ENCODE assay signal across 25 cellular contexts in the genomic region with DNA sequence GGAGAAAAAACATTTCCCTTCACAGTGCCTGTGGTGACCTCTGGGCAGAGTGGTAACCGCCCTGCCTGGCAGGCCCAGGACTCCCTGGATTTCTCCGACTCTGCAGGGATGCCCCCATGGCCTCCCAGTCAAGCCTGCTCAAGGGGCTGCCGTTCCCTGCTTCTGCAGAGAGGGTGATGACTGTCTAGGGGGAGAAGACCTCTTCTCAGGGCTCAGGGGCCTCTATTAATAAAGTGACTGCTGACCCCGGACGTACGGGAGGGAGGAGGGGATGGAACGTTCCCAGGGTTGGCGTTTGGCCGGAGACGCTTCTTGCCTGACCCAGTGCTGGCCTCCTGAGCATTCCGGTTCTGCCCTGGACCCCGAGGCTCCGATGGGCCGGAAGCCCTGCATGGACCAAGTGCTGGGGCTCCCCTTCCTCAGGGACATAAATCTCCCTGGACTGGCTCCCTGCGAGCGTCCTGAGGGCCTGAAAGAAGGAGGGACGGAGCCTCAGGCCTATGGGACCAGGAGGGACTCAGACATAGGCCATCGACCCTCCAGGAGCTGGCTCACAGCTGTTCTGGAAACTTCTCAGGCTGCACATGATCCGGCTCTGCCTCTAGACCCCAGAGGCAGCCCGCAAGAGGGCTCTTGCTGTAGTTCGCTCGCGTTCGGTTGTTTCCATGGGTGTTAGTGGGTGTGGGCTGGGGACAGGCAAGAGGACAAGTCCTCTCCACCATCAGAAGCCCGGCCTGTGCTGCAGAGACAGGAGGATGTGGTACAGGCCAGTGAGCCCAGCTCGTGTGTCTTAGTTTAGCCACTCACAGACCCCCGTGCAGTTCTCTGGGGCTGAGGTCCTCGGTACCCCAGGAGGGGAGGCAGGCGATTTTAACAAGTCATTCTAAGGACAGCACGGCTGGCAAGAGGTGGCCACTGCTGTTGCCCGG. TPM values are rescaled to one million over a fixed set of nuclear protein-coding genes. Genes with fewer than 3 reads are reported as not detected.
DNase-seq lines count a peak whose midpoint lies in the region; ATAC-seq and TF ChIP-seq lines count a peak whose summit lies in the region.
"Had no signal": no experiment of that assay in that cellular context is flagged by ENCODE, and none has a peak within 500 bp of the region (broad histone marks: within the 10 kb centered on the region; RNA-seq: fewer than 3 reads in every experiment).

No MANE protein-coding gene starts in this region.

- H3K4me1 ChIP-seq in left ventricle myocardium inferior (peaks cover 40% of the 10 kb centered on the region), osteoblast (ENCODE audit: insufficient read depth, low read length) (peaks cover 10% of the 10 kb centered on the region), upper lobe of left lung (peaks cover 23 to 37% (median 31%) of the 10 kb centered on the region in 4 donors)

- H3K27ac ChIP-seq in left ventricle myocardium inferior (replicated peaks), result no peak overlapping the region
- no peak overlapping the region for H3K27ac ChIP-seq in osteoblast (ENCODE audit: low read depth, low read length)
- peak overlapping the region in 3 of 4 donors; percentile 15 to 74 (median 69) for H3K27ac ChIP-seq in upper lobe of left lung
- H3K27ac ChIP-seq: 22Rv1 had no signal

- H4K20me1 ChIP-seq in osteoblast (ENCODE audit: insufficient read depth, low read length), result no peaks in the 10 kb centered on the region

- no peak for TF ChIP-seq EP300 in upper lobe of left lung (IDR thresholded peaks at IDR 0.05)

- no peaks in the 10 kb centered on the region for H3K9me3 Mint-ChIP-seq in activated CD4-positive, alpha-beta T cell treated with anti-CD3 and anti-CD28 coated beads, Interleukin-2, amount 10 ng/mL, durations not matched to agents 7 days and 5 days
- peaks cover 2% of the 10 kb centered on the region for H3K9me3 Mint-ChIP-seq in activated CD4-positive, alpha-beta T cell treated with anti-CD3 and anti-CD28 coated beads for 36 hours (ENCODE audit: low read depth)

- H3K4me2 ChIP-seq in osteoblast (ENCODE audit: insufficient read depth, low read length), result no peak overlapping the region

- no peaks in the 10 kb centered on the region for H3K36me3 Mint-ChIP-seq in activated CD4-positive, alpha-beta T cell treated with anti-CD3 and anti-CD28 coated beads, Interleukin-2, amount 10 ng/mL, durations not matched to agents 7 days and 5 days (ENCODE audit: low read depth)
- H3K36me3 Mint-ChIP-seq in activated CD4-positive, alpha-beta T cell treated with anti-CD3 and anti-CD28 coated beads for 36 hours (ENCODE audit: low read depth), result no peaks in the 10 kb centered on the region
- H3K36me3 Mint-ChIP-seq: activated naive CD8-positive, alpha-beta T cell; naive B cell had no signal

- H3K4me3 ChIP-seq in left ventricle myocardium inferior (no peak overlapping the region), osteoblast (ENCODE audit: insufficient read depth, low read length) (no peak overlapping the region), upper lobe of left lung (no peak overlapping the region)
- H3K4me3 ChIP-seq: suprapubic skin had no signal

- no peak overlapping the region for H3K4me3 Mint-ChIP-seq in activated CD4-positive, alpha-beta T cell treated with anti-CD3 and anti-CD28 coated beads, Interleukin-2, amount 10 ng/mL, durations not matched to agents 7 days and 5 days
- no peak overlapping the region for H3K4me3 Mint-ChIP-seq in activated CD4-positive, alpha-beta T cell treated with anti-CD3 and anti-CD28 coated beads for 36 hours
- H3K4me3 Mint-ChIP-seq: activated naive CD8-positive, alpha-beta T cell had no signal

- WGBS in upper lobe of left lung, 2 donors, result 82% methylated on average over 11 to 31 of the region's 31 CpGs

- POLR2A ChIA-PET in activated CD4-positive, alpha-beta T cell treated with anti-CD3 and anti-CD28 coated beads, Interleukin-2, amount 10 ng/mL, durations not matched to agents 7 days and 5 days (lab: Charles Lee), result no interaction called here
- POLR2A ChIA-PET in activated CD4-positive, alpha-beta T cell treated with anti-CD3 and anti-CD28 coated beads for 36 hours (lab: Charles Lee), result no interaction called here

- H3K36me3 ChIP-seq in left ventricle myocardium inferior (no peaks in the 10 kb centered on the region), osteoblast (ENCODE audit: insufficient read depth, low read length) (no peaks in the 10 kb centered on the region), upper lobe of left lung (no peaks in the 10 kb centered on the region)
- H3K36me3 ChIP-seq: BE2C, suprapubic skin had no signal

- no peaks in the 10 kb centered on the region for H3K4me1 Mint-ChIP-seq in activated CD4-positive, alpha-beta T cell treated with anti-CD3 and anti-CD28 coated beads, Interleukin-2, amount 10 ng/mL, durations not matched to agents 7 days and 5 days
- H3K4me1 Mint-ChIP-seq in activated CD4-positive, alpha-beta T cell treated with anti-CD3 and anti-CD28 coated beads for 36 hours, result no peaks in the 10 kb centered on the region

- no peak for ATAC-seq in activated CD4-positive, alpha-beta T cell treated with anti-CD3 and anti-CD28 coated beads for 36 hours
- ATAC-seq in upper lobe of left lung (ENCODE audit: low FRiP score in 2 of 2), result peak in 1 of 2 donors; percentile 13
- no peak for ATAC-seq in HG03045 (IDR thresholded peaks at IDR 0.05; ENCODE audit: unreplicated experiment)

- TF ChIP-seq CTCF in left ventricle myocardium inferior (IDR thresholded peaks at IDR 0.05; ENCODE audit: borderline replicate concordance), result no peak
- TF ChIP-seq CTCF in osteoblast (IDR thresholded peaks at IDR 0.05; ENCODE audit: extremely low read depth, low read depth, low read length), result no peak
- TF ChIP-seq CTCF in upper lobe of left lung (IDR thresholded peaks at IDR 0.05), result no peak

- peaks cover 6% of the 10 kb centered on the region for H3K9me3 ChIP-seq in left ventricle myocardium inferior (replicated peaks)
- H3K9me3 ChIP-seq in osteoblast (ENCODE audit: low read depth, low read length), result no peaks in the 10 kb centered on the region
- peaks cover 0 to 2% (median 0%) of the 10 kb centered on the region in 4 donors for H3K9me3 ChIP-seq in upper lobe of left lung
- H3K9me3 ChIP-seq: BE2C, suprapubic skin had no signal

- H3K79me2 ChIP-seq in osteoblast (ENCODE audit: insufficient read depth, low read length), result no peaks in the 10 kb centered on the region

- H2AFZ ChIP-seq in osteoblast (ENCODE audit: low read length), result no peak overlapping the region

- intact Hi-C loops in activated CD4-positive, alpha-beta T cell treated with anti-CD3 and anti-CD28 coated beads for 36 hours (cut with DNase I, micrococcal nuclease), result loop anchor here in 1 of 2 experiments (5.0 to 10.0 kb wide), 2 partner anchors 70 to 682 kb away; no protein-coding TSS in a partner anchor
- intact Hi-C loops in left ventricle myocardium inferior (cut with micrococcal nuclease), result no loop called here

- H3K27me3 ChIP-seq in left ventricle myocardium inferior (ENCODE audit: low read depth), result peaks cover 30% of the 10 kb centered on the region
- peaks cover 10% of the 10 kb centered on the region for H3K27me3 ChIP-seq in osteoblast (ENCODE audit: insufficient read depth, low read length)
- peaks cover 0 to 10% (median 0%) of the 10 kb centered on the region in 4 donors for H3K27me3 ChIP-seq in upper lobe of left lung
- H3K27me3 ChIP-seq: BE2C had no signal

- CTCF ChIA-PET in activated CD4-positive, alpha-beta T cell treated with anti-CD3 and anti-CD28 coated beads, Interleukin-2, amount 10 ng/mL, durations not matched to agents 7 days and 5 days (lab: Charles Lee), result no interaction called here
- CTCF ChIA-PET in activated CD4-positive, alpha-beta T cell treated with anti-CD3 and anti-CD28 coated beads for 36 hours (lab: Charles Lee), result interaction anchor here (1.0 to 1.4 kb wide), 2 partner anchors 14 to 138 kb away, joined by 3 to 4 read pairs; no protein-coding TSS in a partner anchor

- H3K27ac Mint-ChIP-seq in activated CD4-positive, alpha-beta T cell treated with anti-CD3 and anti-CD28 coated beads, Interleukin-2, amount 10 ng/mL, durations not matched to agents 7 days and 5 days, result peak overlapping the region; percentile 19
- no peak overlapping the region for H3K27ac Mint-ChIP-seq in activated CD4-positive, alpha-beta T cell treated with anti-CD3 and anti-CD28 coated beads for 36 hours
- H3K27ac Mint-ChIP-seq: activated naive CD8-positive, alpha-beta T cell had no signal

- TF ChIP-seq POLR2A in upper lobe of left lung (IDR thresholded peaks at IDR 0.05), result no peak

- no peaks in the 10 kb centered on the region for H3K27me3 Mint-ChIP-seq in activated CD4-positive, alpha-beta T cell treated with anti-CD3 and anti-CD28 coated beads, Interleukin-2, amount 10 ng/mL, durations not matched to agents 7 days and 5 days
- H3K27me3 Mint-ChIP-seq in activated CD4-positive, alpha-beta T cell treated with anti-CD3 and anti-CD28 coated beads for 36 hours, result no peaks in the 10 kb centered on the region
- H3K27me3 Mint-ChIP-seq: activated naive CD8-positive, alpha-beta T cell had no signal

- no peak for DNase-seq in activated CD4-positive, alpha-beta T cell treated with anti-CD3 and anti-CD28 coated beads, Interleukin-2, amount 10 ng/mL, durations not matched to agents 7 days and 5 days
- no peak for DNase-seq in activated CD4-positive, alpha-beta T cell treated with anti-CD3 and anti-CD28 coated beads for 36 hours
- DNase-seq in left ventricle myocardium inferior (peak; percentile 57), osteoblast (ENCODE audit: insufficient read length, low spot score, missing footprints) (peak; percentile 83), upper lobe of left lung (no peak), SW 1271 (lab: John Stamatoyannopoulos, UW) (no peak)
- DNase-seq in stimulated activated CD8-positive, alpha-beta memory T cell treated with anti-CD3 and anti-CD28 coated beads, Interleukin-4, amount 100 ng/mL, for 48 hours, result no peak
- DNase-seq: activated CD4-positive, alpha-beta T cell treated with anti-CD3 and anti-CD28 coated beads for 4 hours; BE2C; effector CD4-positive, alpha-beta T cell; hypothalamus; naive B cell; NCI-H1694; NCI-H345; stimulated activated CD4-positive, alpha-beta T cell treated with anti-CD3 and anti-CD28 coated beads, Interleukin-2, amount 100 ng/mL, for 24 hours; T1000 had no signal

RNA-seq across cellular contexts. Expression of gene RNU6ATAC, which starts 8.1 kb away (rescaled TPM):
- 10 to 100 TPM in 1 of 2 experiments, not detected in 1; 27.2 TPM for total RNA-seq in activated CD4-positive, alpha-beta T cell treated with anti-CD3 and anti-CD28 coated beads, Interleukin-2, amount 10 ng/mL, durations not matched to agents 7 days and 5 days
- total RNA-seq in activated CD4-positive, alpha-beta T cell treated with anti-CD3 and anti-CD28 coated beads for 36 hours, result 10 to 100 TPM in 1 of 2 experiments, not detected in 1; 45.7 TPM
- total RNA-seq in left ventricle myocardium inferior, result 157 TPM
- total RNA-seq in osteoblast, result not detected in 2 replicates
- 100 to 1,000 TPM in 1 of 6 donors, 10 to 100 TPM in 1, not detected in 4; 70.7 to 223 TPM for total RNA-seq in upper lobe of left lung
- total RNA-seq: bronchial epithelial cell, fibroblast of lung, HT1080, renal cortical epithelial cell, SK-MEL-5, suprapubic skin had no signal

RNA-seq across cellular contexts. Expression of gene WDR5, which starts 36.6 kb away (rescaled TPM):
- total RNA-seq in activated CD4-positive, alpha-beta T cell treated with anti-CD3 and anti-CD28 coated beads, Interleukin-2, amount 10 ng/mL, durations not matched to agents 7 days and 5 days, result 10 to 100 TPM; 41.0 to 42.5 TPM
- 10 to 100 TPM; 51.4 to 59.2 TPM for total RNA-seq in activated CD4-positive, alpha-beta T cell treated with anti-CD3 and anti-CD28 coated beads for 36 hours
- total RNA-seq in left ventricle myocardium inferior (17.7 TPM), osteoblast (17.4 and 17.7 TPM in 2 replicates), upper lobe of left lung (10 to 100 TPM; 23.3 to 48.2 (median 27.3) TPM)

Comparison
In these comparisons a context has a peak if more than half of its experiments do, and no peak if none do; other contexts are left out.
1. DNase-seq: peak in left ventricle myocardium inferior (single experiment) and osteoblast (single experiment); none in activated CD4-positive, alpha-beta T cell treated with anti-CD3 and anti-CD28 coated beads, Interleukin-2, amount 10 ng/mL, durations not matched to agents 7 days and 5 days (single experiment), activated CD4-positive, alpha-beta T cell treated with anti-CD3 and anti-CD28 coated beads for 36 hours (single experiment), upper lobe of left lung (0 of 2), stimulated activated CD8-positive, alpha-beta memory T cell treated with anti-CD3 and anti-CD28 coated beads, Interleukin-4, amount 100 ng/mL, for 48 hours (single experiment) and SW 1271 (0 of 2).
2. H3K27ac ChIP-seq: peak in upper lobe of left lung (3 of 4); none in left ventricle myocardium inferior (single experiment) and osteoblast (single experiment).